Comparison of ENCODE assay signal across 21 cellular contexts in the genomic region with DNA sequence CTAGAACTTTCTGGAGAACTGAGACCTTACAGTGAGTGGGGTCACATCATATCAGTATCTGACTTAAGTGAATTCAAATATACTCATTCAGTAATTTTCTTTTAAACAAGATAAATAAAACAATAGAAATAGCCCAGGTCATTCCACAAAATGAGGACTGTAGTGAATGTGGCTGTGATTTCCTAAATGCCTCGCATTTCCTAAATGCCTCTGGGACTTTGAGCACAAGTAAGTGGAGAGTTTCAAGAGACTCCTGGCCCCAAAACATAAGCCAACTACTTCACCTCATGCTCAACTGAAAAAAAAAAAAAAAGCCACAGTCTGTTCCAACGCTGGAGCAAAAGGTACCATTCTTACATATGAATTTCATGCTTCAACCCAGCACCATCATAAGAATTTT.
"Had no signal": no experiment of that assay in that cellular context is flagged by ENCODE, and none has a peak within 500 bp of the region (broad histone marks: within the 10 kb centered on the region; RNA-seq: fewer than 3 reads in every experiment).

No MANE protein-coding gene starts in this region.

- DNase-seq: activated CD4-positive, alpha-beta memory T cell treated with anti-CD3 and anti-CD28 coated beads, Interleukin-2, amount 10 ng/mL, durations not matched to agents 7 days and 5 days; activated CD4-positive, alpha-beta T cell treated with anti-CD3 and anti-CD28 coated beads for 1 hour; activated CD4-positive, alpha-beta T cell treated with anti-CD3 and anti-CD28 coated beads, Interleukin-2, amount 10 ng/mL, durations not matched to agents 7 days and 5 days; activated naive CD4-positive, alpha-beta T cell; activated T-cell treated with anti-CD3 and anti-CD28 coated beads, Interleukin-2, amount 50 U/mL, for 48 hours; anterior cingulate cortex; caudate nucleus; endodermal cell; left ventricle myocardium inferior; sigmoid colon; stimulated activated CD4-positive, alpha-beta T cell treated with anti-CD3 and anti-CD28 coated beads, Interleukin-1b, Interleukin-23, amount 100 ng/mL, for 48 hours; stimulated activated naive CD4-positive, alpha-beta T cell; T-helper 2 cell; tibial artery had no signal

- H3K36me3 ChIP-seq: left ventricle myocardium inferior, neutrophil, sigmoid colon, suprapubic skin, tibial artery had no signal

- H3K9me3 ChIP-seq: neutrophil, sigmoid colon, suprapubic skin, tibial artery had no signal

- H3K27me3 ChIP-seq: neutrophil, sigmoid colon had no signal

- H3K27ac Mint-ChIP-seq: activated CD4-positive, alpha-beta memory T cell treated with anti-CD3 and anti-CD28 coated beads, Interleukin-2, amount 10 ng/mL, durations not matched to agents 7 days and 5 days; activated CD4-positive, alpha-beta T cell treated with anti-CD3 and anti-CD28 coated beads, Interleukin-2, amount 10 ng/mL, durations not matched to agents 7 days and 5 days; activated naive CD4-positive, alpha-beta T cell treated with anti-CD3 and anti-CD28 coated beads, Interleukin-2, amount 50 U/mL, for 72 hours; brain; nephron had no signal

- H3K4me3 Mint-ChIP-seq: activated CD4-positive, alpha-beta memory T cell treated with anti-CD3 and anti-CD28 coated beads, Interleukin-2, amount 10 ng/mL, durations not matched to agents 7 days and 5 days; activated CD4-positive, alpha-beta T cell treated with anti-CD3 and anti-CD28 coated beads, Interleukin-2, amount 10 ng/mL, durations not matched to agents 7 days and 5 days; brain; endodermal cell; nephron had no signal

- H3K4me3 ChIP-seq: left ventricle myocardium inferior, sigmoid colon, smooth muscle cell, suprapubic skin, tibial artery had no signal

- ATAC-seq: activated naive CD4-positive, alpha-beta T cell treated with anti-CD3 and anti-CD28 coated beads, Interleukin-2, amount 50 U/mL, for 72 hours; esophagus mucosa had no signal

- H3K4me2 ChIP-seq: smooth muscle cell had no signal

- H3K4me1 Mint-ChIP-seq: activated CD4-positive, alpha-beta memory T cell treated with anti-CD3 and anti-CD28 coated beads, Interleukin-2, amount 10 ng/mL, durations not matched to agents 7 days and 5 days; activated CD4-positive, alpha-beta T cell treated with anti-CD3 and anti-CD28 coated beads, Interleukin-2, amount 10 ng/mL, durations not matched to agents 7 days and 5 days had no signal

- H3K9me3 Mint-ChIP-seq: activated CD4-positive, alpha-beta memory T cell treated with anti-CD3 and anti-CD28 coated beads, Interleukin-2, amount 10 ng/mL, durations not matched to agents 7 days and 5 days; activated CD4-positive, alpha-beta T cell treated with anti-CD3 and anti-CD28 coated beads, Interleukin-2, amount 10 ng/mL, durations not matched to agents 7 days and 5 days; activated naive CD4-positive, alpha-beta T cell treated with anti-CD3 and anti-CD28 coated beads, Interleukin-2, amount 50 U/mL, for 72 hours; nephron had no signal

- H3K27ac ChIP-seq: left ventricle myocardium inferior, neutrophil, sigmoid colon, suprapubic skin, tibial artery had no signal

- H3K4me1 ChIP-seq: left ventricle myocardium inferior, suprapubic skin, tibial artery had no signal

- H3K36me3 Mint-ChIP-seq: activated naive CD4-positive, alpha-beta T cell treated with anti-CD3 and anti-CD28 coated beads, Interleukin-2, amount 50 U/mL, for 72 hours; brain had no signal
